ENCODE assay signal across 25 cellular contexts in the genomic region with DNA sequence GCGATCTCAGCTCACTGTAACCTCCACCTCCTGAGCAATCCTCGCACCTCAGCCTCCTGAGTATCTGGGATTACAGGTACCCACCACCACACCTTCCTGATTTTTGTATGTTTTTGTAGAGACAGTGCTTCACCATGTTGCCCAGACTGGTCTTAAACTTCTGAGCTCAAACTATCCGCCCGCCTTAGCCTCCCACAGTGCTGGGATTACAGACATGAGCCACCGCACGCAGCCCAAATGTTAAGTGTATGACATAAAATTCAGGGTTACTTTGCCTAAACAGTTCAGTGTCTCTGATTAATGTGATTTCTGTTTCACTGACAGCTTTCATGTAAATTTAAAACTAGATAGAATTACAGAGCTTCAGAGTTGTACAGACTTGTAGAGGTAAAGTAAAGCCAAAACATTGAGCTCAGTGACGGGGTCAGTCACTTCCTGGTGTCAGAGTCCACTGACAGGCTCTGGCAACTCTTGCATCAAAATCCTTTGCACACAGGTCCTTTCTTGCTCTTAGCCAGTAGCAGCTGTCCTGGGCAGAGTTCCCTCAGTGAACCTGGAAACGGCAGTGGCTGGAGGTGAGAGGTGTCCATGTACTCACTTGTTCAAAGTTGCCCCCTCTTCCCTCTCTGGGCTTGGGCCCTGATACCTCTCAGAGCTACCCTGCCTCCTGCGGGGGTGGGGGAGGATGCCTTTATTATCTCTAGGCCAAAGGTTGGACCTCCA.
"Had no signal": no experiment of that assay in that cellular context is flagged by ENCODE, and none has a peak within 500 bp of the region (broad histone marks: within the 10 kb centered on the region; RNA-seq: fewer than 3 reads in every experiment).

No MANE protein-coding gene starts in this region.

- H3K27ac ChIP-seq: breast epithelium, lower lobe of right lung, neural progenitor cell, parathyroid adenoma, psoas muscle, suprapubic skin, tibial nerve, WERI-Rb-1 had no signal

- H3K9me3 ChIP-seq: breast epithelium, lower lobe of right lung, psoas muscle, tibial nerve had no signal

- ATAC-seq: activated naive CD8-positive, alpha-beta T cell treated with anti-CD3 and anti-CD28 coated beads, Interleukin-2, amount 50 U/mL, for 24 hours; lower lobe of right lung; naive thymus-derived CD8-positive, alpha-beta T cell; psoas muscle; T-helper 17 cell had no signal

- DNase-seq: activated CD4-positive, alpha-beta memory T cell treated with anti-CD3 and anti-CD28 coated beads, Interleukin-2, amount 10 ng/mL, durations not matched to agents 7 days and 5 days; activated CD4-positive, alpha-beta T cell treated with anti-CD3 and anti-CD28 coated beads, Interleukin-2, amount 10 ng/mL, durations not matched to agents 7 days and 5 days; activated CD4-positive, CD25-positive, alpha-beta regulatory T cell treated with anti-CD3 and anti-CD28 coated beads, Interleukin-2, amount 50 U/mL, for 72 hours; activated naive CD8-positive, alpha-beta T cell treated with anti-CD3 and anti-CD28 coated beads, Interleukin-2, amount 50 U/mL, for 24 hours; activated T-cell treated with anti-CD3 and anti-CD28 coated beads, Interleukin-2, amount 50 U/mL, for 48 hours; amygdala; dermis blood vessel endothelial cell; effector CD4-positive, alpha-beta T cell; head of caudate nucleus; lower lobe of right lung; mesenchymal stem cell; naive thymus-derived CD8-positive, alpha-beta T cell; occipital lobe; psoas muscle; stimulated activated CD4-positive, alpha-beta T cell treated with anti-CD3 and anti-CD28 coated beads, Interleukin-15, amount 100 ng/mL, for 24 hours; stimulated activated CD4-positive, alpha-beta T cell treated with anti-CD3 and anti-CD28 coated beads, Interleukin-2, amount 100 ng/mL, for 24 hours; stimulated activated naive CD4-positive, alpha-beta T cell; T-helper 17 cell; T1000; WERI-Rb-1 had no signal

- H3K4me1 ChIP-seq: breast epithelium, lower lobe of right lung, parathyroid adenoma, suprapubic skin had no signal

- H3K27me3 ChIP-seq: breast epithelium, neural progenitor cell, suprapubic skin, tibial nerve had no signal

- H3K4me3 ChIP-seq: breast epithelium, lower lobe of right lung, neural progenitor cell, psoas muscle, suprapubic skin, tibial nerve had no signal

- H3K36me3 ChIP-seq: breast epithelium, lower lobe of right lung, neural progenitor cell, WERI-Rb-1 had no signal
